In the genomic region with DNA sequence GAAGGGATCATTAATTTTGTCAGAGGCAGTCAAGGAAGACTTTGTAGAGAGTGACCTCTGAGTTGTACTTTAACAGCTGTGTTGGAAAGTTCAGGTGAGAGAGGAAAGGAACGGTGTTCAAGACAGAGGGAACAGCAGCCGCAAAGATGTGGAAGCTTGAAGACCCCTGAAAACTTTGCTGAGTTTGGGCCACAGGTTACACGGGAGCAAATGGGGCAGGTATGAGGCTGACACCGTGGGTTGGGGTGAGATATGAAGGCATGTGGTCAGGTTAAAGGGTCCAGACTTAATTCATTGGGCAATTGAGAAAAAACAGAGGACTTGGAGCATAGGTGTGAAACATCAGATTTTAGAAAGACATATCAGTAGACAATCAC, we compare ENCODE assay signal across 13 cellular contexts.
DNase-seq lines count a peak whose midpoint lies in the region; ATAC-seq and TF ChIP-seq lines count a peak whose summit lies in the region.
"Had no signal": no experiment of that assay in that cellular context is flagged by ENCODE, and none has a peak within 500 bp of the region (broad histone marks: within the 10 kb centered on the region; RNA-seq: fewer than 3 reads in every experiment).

No MANE protein-coding gene starts in this region.

- no peaks in the 10 kb centered on the region for H4K20me1 ChIP-seq in KMS-11 (ENCODE audit: insufficient read depth)

- no peak for TF ChIP-seq POLR2A in esophagus muscularis mucosa (IDR thresholded peaks at IDR 0.05; ENCODE audit: low read depth)

- H3K27ac ChIP-seq in KMS-11 (peak overlapping the region; percentile 71), esophagus muscularis mucosa (replicated peaks in 1 of 4) (peak overlapping the region; percentile 86 to 92 (median 88)), skeletal muscle tissue (ENCODE audit: low read depth, low read length) (peak overlapping the region; percentile 66)

- no peak overlapping the region for H3K4me3 Mint-ChIP-seq in activated CD8-positive, alpha-beta memory T cell treated with anti-CD3 and anti-CD28 coated beads, Interleukin-2, amount 10 ng/mL, durations not matched to agents 7 days and 5 days
- H3K4me3 Mint-ChIP-seq: endodermal cell; stimulated activated naive B cell treated with anti-CD40 and anti-IgM and Interleukin-4, amounts not matched to agents 10 μg/mL and 1 μg/mL and 100 μg/mL, for 72 hours had no signal

- peaks cover 35% of the 10 kb centered on the region for H3K27me3 Mint-ChIP-seq in activated CD8-positive, alpha-beta memory T cell treated with anti-CD3 and anti-CD28 coated beads, Interleukin-2, amount 10 ng/mL, durations not matched to agents 7 days and 5 days

- no peaks in the 10 kb centered on the region for H3K9me3 Mint-ChIP-seq in activated CD8-positive, alpha-beta memory T cell treated with anti-CD3 and anti-CD28 coated beads, Interleukin-2, amount 10 ng/mL, durations not matched to agents 7 days and 5 days (ENCODE audit: low read depth)
- H3K9me3 Mint-ChIP-seq: endodermal cell had no signal

- H3K36me3 ChIP-seq in KMS-11 (ENCODE audit: insufficient read depth) (no peaks in the 10 kb centered on the region), esophagus muscularis mucosa (no peaks in the 10 kb centered on the region), skeletal muscle tissue (ENCODE audit: control insufficient read depth in 3 of 3, insufficient read depth in 3 of 3, low read length in 3 of 3) (no peaks in the 10 kb centered on the region)

- peak overlapping the region; percentile 21; the same call in 1 of the 2 replicates for H3K9ac ChIP-seq in KMS-11
- no peak overlapping the region for H3K9ac ChIP-seq in skeletal muscle tissue (ENCODE audit: low read depth in 1 of 3, low read length in 3 of 3)

- peaks cover 21% of the 10 kb centered on the region for H3K4me1 Mint-ChIP-seq in activated CD8-positive, alpha-beta memory T cell treated with anti-CD3 and anti-CD28 coated beads, Interleukin-2, amount 10 ng/mL, durations not matched to agents 7 days and 5 days

- DNase-seq in activated CD8-positive, alpha-beta memory T cell treated with anti-CD3 and anti-CD28 coated beads, Interleukin-2, amount 10 ng/mL, durations not matched to agents 7 days and 5 days, result no peak
- DNase-seq in activated CD8-positive, alpha-beta memory T cell treated with anti-CD3 and anti-CD28 coated beads, Interleukin-2, amount 50 U/mL, for 48 hours, result no peak
- no peak for DNase-seq in esophagus muscularis mucosa (ENCODE audit: extremely low spot score)
- DNase-seq in stimulated activated CD4-positive, alpha-beta T cell treated with anti-CD3 and anti-CD28 coated beads, Interleukin-1b, Interleukin-23, amount 100 ng/mL, for 48 hours, result no peak
- DNase-seq: activated CD4-positive, alpha-beta T cell treated with anti-CD3 and anti-CD28 coated beads for 1 hour; endodermal cell; islet precursor cell; NCI-H774; stimulated activated naive B cell treated with anti-CD40 and anti-IgM and Interleukin-4, amounts not matched to agents 10 μg/mL and 1 μg/mL and 100 μg/mL, for 72 hours had no signal

- no peaks in the 10 kb centered on the region for H3K27me3 ChIP-seq in KMS-11 (ENCODE audit: insufficient read depth, low read depth)
- no peaks in the 10 kb centered on the region for H3K27me3 ChIP-seq in esophagus muscularis mucosa
- H3K27me3 ChIP-seq in skeletal muscle tissue (ENCODE audit: control insufficient read depth in 3 of 3, insufficient read depth in 3 of 3, low read length in 3 of 3), result no peaks in the 10 kb centered on the region

- CTCF ChIA-PET in activated CD8-positive, alpha-beta memory T cell treated with anti-CD3 and anti-CD28 coated beads, Interleukin-2, amount 10 ng/mL, durations not matched to agents 7 days and 5 days (lab: Charles Lee), result no interaction called here

- no peak for TF ChIP-seq EP300 in esophagus muscularis mucosa (IDR thresholded peaks at IDR 0.05)

- H3K4me2 ChIP-seq in KMS-11, result peak overlapping the region; percentile 45; the same call in 1 of the 2 replicates

- no peaks in the 10 kb centered on the region for H3K9me3 ChIP-seq in esophagus muscularis mucosa
- H3K9me3 ChIP-seq in skeletal muscle tissue (ENCODE audit: control insufficient read depth in 3 of 3, low read length in 3 of 3), result no peaks in the 10 kb centered on the region

- WGBS in esophagus muscularis mucosa, result 84% methylated on average over 4 of the region's 4 CpGs

- no peaks in the 10 kb centered on the region for H3K79me2 ChIP-seq in KMS-11 (ENCODE audit: insufficient read depth, low read depth)

- H3K27ac Mint-ChIP-seq in activated CD8-positive, alpha-beta memory T cell treated with anti-CD3 and anti-CD28 coated beads, Interleukin-2, amount 10 ng/mL, durations not matched to agents 7 days and 5 days, result peak overlapping the region; percentile 40
- H3K27ac Mint-ChIP-seq: endodermal cell; stimulated activated naive B cell treated with anti-CD40 and anti-IgM and Interleukin-4, amounts not matched to agents 10 μg/mL and 1 μg/mL and 100 μg/mL, for 72 hours had no signal

- H3K4me3 ChIP-seq in KMS-11 (IDR thresholded peaks at IDR 0.05; ENCODE audit: insufficient read depth, low read depth, low read length), result no peak overlapping the region
- no peak overlapping the region for H3K4me3 ChIP-seq in esophagus muscularis mucosa
- peak overlapping the region in 1 of 3 donors; percentile 8 for H3K4me3 ChIP-seq in skeletal muscle tissue (ENCODE audit: low read length in 3 of 3)

- H2AFZ ChIP-seq in KMS-11 (ENCODE audit: low read depth), result peak overlapping the region; percentile 46

- peaks cover 22% of the 10 kb centered on the region for H3K4me1 ChIP-seq in KMS-11 (ENCODE audit: low read depth, poor library complexity, severe bottlenecking)
- peaks cover 64 to 68% (median 65%) of the 10 kb centered on the region in 4 donors for H3K4me1 ChIP-seq in esophagus muscularis mucosa
- H3K4me1 ChIP-seq in skeletal muscle tissue (ENCODE audit: control insufficient read depth in 3 of 3, insufficient read depth in 3 of 3, low read length in 3 of 3), result peaks cover 35 to 65% (median 55%) of the 10 kb centered on the region in 3 donors

- intact Hi-C loops in esophagus muscularis mucosa (cut with DNase I), result no loop called here

- no peak for ATAC-seq in activated CD8-positive, alpha-beta memory T cell treated with anti-CD3 and anti-CD28 coated beads, Interleukin-2, amount 10 ng/mL, durations not matched to agents 7 days and 5 days
- ATAC-seq in GM18858 (IDR thresholded peaks at IDR 0.05; ENCODE audit: unreplicated experiment), result no peak
- ATAC-seq in GM19328 (IDR thresholded peaks at IDR 0.05; ENCODE audit: unreplicated experiment), result no peak

- H3K36me3 Mint-ChIP-seq in activated CD8-positive, alpha-beta memory T cell treated with anti-CD3 and anti-CD28 coated beads, Interleukin-2, amount 10 ng/mL, durations not matched to agents 7 days and 5 days, result peaks cover 9% of the 10 kb centered on the region
- H3K36me3 Mint-ChIP-seq: stimulated activated naive B cell treated with anti-CD40 and anti-IgM and Interleukin-4, amounts not matched to agents 10 μg/mL and 1 μg/mL and 100 μg/mL, for 72 hours had no signal

- TF ChIP-seq CTCF in KMS-11 (conservative IDR thresholded peaks at IDR 0.05; ENCODE audit: low read depth, low read length), result no peak
- TF ChIP-seq CTCF in esophagus muscularis mucosa (IDR thresholded peaks at IDR 0.05), result no peak
